Comparison of ENCODE assay signal across 8 cellular contexts in genomic region chr19:12610540-12611360, GRCh38. TPM values are rescaled to one million over a fixed set of nuclear protein-coding genes. Genes with fewer than 3 reads are reported as not detected.
DNase-seq lines count a peak whose midpoint lies in the region; TF ChIP-seq lines count a peak whose summit lies in the region.

ZNF490 (minus strand) TSS chr19:12610813; CDS start chr19:12610680, 133 bp downstream.
ZNF791 (plus strand) TSS chr19:12610920; CDS start chr19:12611080, 160 bp downstream.

- H3K27ac Mint-ChIP-seq in neural progenitor cell = peak within 1 kb of the TSS; percentile 99

- H3K9me3 ChIP-seq in neural progenitor cell (ENCODE audit: low read depth) = no peaks in the 10 kb centered on the region
- H3K9me3 ChIP-seq in stomach smooth muscle (ENCODE audit: control insufficient read depth in 2 of 2, low read length in 2 of 2) = no peaks in the 10 kb centered on the region

- peaks cover 27% of the 10 kb centered on the region for H3F3A ChIP-seq in neural progenitor cell (ENCODE audit: low read depth)

- H3K27ac ChIP-seq in neural progenitor cell (peak within 1 kb of the TSS; percentile 93), stomach smooth muscle (ENCODE audit: low read length) (peak within 1 kb of the TSS; percentile 98)

- DNase-seq in GF-D8 (lab: John Stamatoyannopoulos, UW) (peak; percentile 88), HFF-Myc (ENCODE audit: extremely low read depth, low read depth) (peak; percentile 97), NAMALWA (ENCODE audit: low spot score) (peak; percentile 99), SK-MEL-5 (ENCODE audit: low read depth, low spot score) (peak; percentile 97), foreskin melanocyte (peak; percentile 95), neural progenitor cell (ENCODE audit: low spot score) (peak; percentile 99)
- peak; percentile 98 for DNase-seq in activated naive CD4-positive, alpha-beta T cell treated with Interleukin-2 at 50 U/mL for 16 hours

- H3K4me1 Mint-ChIP-seq in neural progenitor cell = peaks cover 7% of the 10 kb centered on the region

- peaks cover 6% of the 10 kb centered on the region for H3K4me1 ChIP-seq in neural progenitor cell
- peaks cover 16% of the 10 kb centered on the region for H3K4me1 ChIP-seq in stomach smooth muscle (ENCODE audit: control insufficient read depth, insufficient read depth, low read length)

- TF ChIP-seq CTCF in HFF-Myc (IDR thresholded peaks at IDR 0.05; ENCODE audit: low read depth, low read length, missing control alignments) (no peak), neural progenitor cell (IDR thresholded peaks at IDR 0.05) (peak; percentile 51)

- H3K27me3 ChIP-seq in neural progenitor cell (no peaks in the 10 kb centered on the region), stomach smooth muscle (ENCODE audit: control insufficient read depth in 1 of 2, insufficient read depth in 2 of 2, low read length in 2 of 2) (no peaks in the 10 kb centered on the region)

- no peaks in the 10 kb centered on the region for H4K20me1 ChIP-seq in neural progenitor cell (ENCODE audit: low read depth)

- H3K79me2 ChIP-seq in neural progenitor cell (ENCODE audit: low read depth) = peaks cover 62% of the 10 kb centered on the region

- H3K9ac ChIP-seq in neural progenitor cell (peak within 1 kb of the TSS; percentile 82), stomach smooth muscle (ENCODE audit: low read length in 2 of 2) (peak within 1 kb of the TSS; percentile 93 to 99)

- peak within 1 kb of the TSS; percentile 100 for H3K4me3 Mint-ChIP-seq in neural progenitor cell

- peaks cover 17% of the 10 kb centered on the region for H3K36me3 Mint-ChIP-seq in neural progenitor cell

- H3K9me3 Mint-ChIP-seq in neural progenitor cell = peaks cover 14% of the 10 kb centered on the region

- H2AFZ ChIP-seq in neural progenitor cell (replicated peaks) = peak within 1 kb of the TSS; percentile 74

- peaks cover 2% of the 10 kb centered on the region for H3K27me3 Mint-ChIP-seq in neural progenitor cell (ENCODE audit: insufficient read depth, low read depth)

- peak within 1 kb of the TSS; percentile 98 for H3K4me3 ChIP-seq in HFF-Myc (replicated peaks; ENCODE audit: low read depth, low read length)
- H3K4me3 ChIP-seq in neural progenitor cell = peak within 1 kb of the TSS; percentile 88
- H3K4me3 ChIP-seq in stomach smooth muscle (ENCODE audit: low read length in 2 of 2) = peak within 1 kb of the TSS; percentile 94 to 100

- peak within 1 kb of the TSS; percentile 84 for H3K4me2 ChIP-seq in neural progenitor cell

- in situ Hi-C loops in SK-MEL-5 (cut with HindIII; ENCODE audit: low pct_unique_long_range_greater_than_20kb, low sequenced_read_pairs) = no loop called here

- no peaks in the 10 kb centered on the region for H3K36me3 ChIP-seq in neural progenitor cell
- peaks cover 12 to 16% of the 10 kb centered on the region in 2 donors for H3K36me3 ChIP-seq in stomach smooth muscle (ENCODE audit: control insufficient read depth in 2 of 2, insufficient read depth in 2 of 2, low read length in 2 of 2)

RNA-seq across cellular contexts. Expression of gene ZNF490, which starts in this region (rescaled TPM):
- 5.2 and 5.5 TPM in 2 replicates for total RNA-seq in SK-MEL-5 (2014; rRNA removed; shearing (Covaris generic))
- 2.6 and 7.2 TPM in 2 replicates for polyA plus RNA-seq in SK-MEL-5 (2015; cell fraction: cytosol; rRNA removed)
- 0.31 and 2.9 TPM in 2 replicates for polyA plus RNA-seq in SK-MEL-5 (2015; cell fraction: nucleus; rRNA removed)
- 6.8 and 16.7 TPM in 2 replicates for total RNA-seq in neural progenitor cell (ENCODE audit: low replicate concordance)

RNA-seq across cellular contexts. Expression of gene ZNF791, which starts in this region (rescaled TPM):
- total RNA-seq in SK-MEL-5 (2014; rRNA removed; shearing (Covaris generic)) = 11.4 and 12.4 TPM in 2 replicates
- polyA plus RNA-seq in SK-MEL-5 (2015; cell fraction: cytosol; rRNA removed) = 5.8 and 6.2 TPM in 2 replicates
- polyA plus RNA-seq in SK-MEL-5 (2015; cell fraction: nucleus; rRNA removed) = 7.2 and 8.4 TPM in 2 replicates
- 27.1 and 60.7 TPM in 2 replicates for total RNA-seq in neural progenitor cell (ENCODE audit: low replicate concordance)

Comparison
In these comparisons a context has a peak if more than half of its experiments do, and no peak if none do; other contexts are left out.
1. Peak in every context shown above with its lines: DNase-seq, H3K4me3 ChIP-seq and H3K27ac ChIP-seq.